1 cellular context compared by ENCODE assay signal in genomic region chr3:133041524-133041829, GRCh38.
TF ChIP-seq lines count a peak whose summit lies in the region.

No MANE protein-coding gene starts in this region.

TF ChIP-seq in SK-N-SH treated with all-trans-retinoic acid at 6 μM for 48 hours, 23 proteins besides CTCF, POLR2A, EP300 and RAD21 (continued from another document):
- TF ChIP-seq CREB5 (CRISPR knock-in tag; IDR thresholded peaks at IDR 0.05; ENCODE audit: low read depth) (no peak), ZFP30 (CRISPR knock-in tag; IDR thresholded peaks at IDR 0.05) (no peak), ZC3H10 (CRISPR knock-in tag; IDR thresholded peaks at IDR 0.05) (no peak), ZNF70 (CRISPR knock-in tag; IDR thresholded peaks at IDR 0.05) (no peak), GLIS3 (CRISPR knock-in tag; IDR thresholded peaks at IDR 0.05) (no peak), ZFP3 (CRISPR knock-in tag; IDR thresholded peaks at IDR 0.05) (no peak), POU6F1 (CRISPR knock-in tag; IDR thresholded peaks at IDR 0.05; ENCODE audit: borderline replicate concordance, low read depth) (no peak)
TF ChIP-seq in SK-N-SH treated with all-trans-retinoic acid at 6 μM for 48 hours: peak in this region for 0.
